In the genomic region with DNA sequence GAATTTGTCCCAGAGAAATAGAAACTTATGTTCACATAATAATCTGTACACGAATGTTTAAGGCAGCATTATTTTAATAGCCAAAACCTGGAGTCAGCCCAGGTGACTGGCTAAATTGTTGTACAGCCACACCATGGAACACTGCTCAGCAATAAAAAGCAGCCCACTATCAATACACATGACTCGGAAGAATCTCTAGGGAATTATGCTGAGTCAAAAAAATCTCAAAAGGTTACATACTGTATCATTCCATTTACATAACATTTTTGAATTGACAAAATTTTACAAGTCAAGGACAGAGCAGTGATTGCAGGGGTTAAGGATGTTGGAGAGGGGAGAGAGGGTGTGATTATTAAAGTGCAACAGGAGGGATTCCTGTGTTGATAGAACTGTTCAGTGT, we compare ENCODE assay signal across 20 cellular contexts.
DNase-seq lines count a peak whose midpoint lies in the region; ATAC-seq, FAIRE-seq and TF ChIP-seq lines count a peak whose summit lies in the region.
"Had no signal": no experiment of that assay in that cellular context is flagged by ENCODE, and none has a peak within 500 bp of the region (broad histone marks: within the 10 kb centered on the region; RNA-seq: fewer than 3 reads in every experiment).

No MANE protein-coding gene starts in this region.

- H3K4me3 ChIP-seq in IMR-90 (ENCODE audit: insufficient read depth, low read depth, low read length) (no peak overlapping the region), LNCaP clone FGC (ENCODE audit: low read depth, low read length) (no peak overlapping the region), K562 (no peak overlapping the region), fibroblast of the aortic adventitia (ENCODE audit: low read depth, low read length) (no peak overlapping the region)
- H3K4me3 ChIP-seq: GM12878, HAP-1 had no signal

- H3K27ac ChIP-seq in IMR-90 (ENCODE audit: insufficient read depth, low read length) = no peak overlapping the region
- no peak overlapping the region for H3K27ac ChIP-seq in K562 (ENCODE audit: extremely low read depth, low read depth, low read length)

- H3K79me2 ChIP-seq in K562 (ENCODE audit: control insufficient read depth, insufficient read depth, low read length) = no peaks in the 10 kb centered on the region

- H2AFZ ChIP-seq in IMR-90 (replicated peaks; ENCODE audit: low read length, poor library complexity) (no peak overlapping the region), K562 (ENCODE audit: low read depth, low read length) (no peak overlapping the region)

- POLR2A ChIA-PET in IMR-90 (lab: Charles Lee; ENCODE audit: unreplicated experiment) = no interaction called here
- POLR2A ChIA-PET in K562 (lab: Yijun Ruan, JAX) = interaction anchor here (0.8 kb wide), 1 partner anchor 19 kb away, joined by 3 read pairs; no protein-coding TSS in a partner anchor

- H3K9ac ChIP-seq in IMR-90 (ENCODE audit: low read depth, low read length) = no peak overlapping the region
- H3K9ac ChIP-seq in K562 (ENCODE audit: insufficient read depth in 1 of 2, low read depth in 2 of 2, low read length in 2 of 2) = no peak overlapping the region

- H2AK9ac ChIP-seq in IMR-90 (replicated peaks; ENCODE audit: low read depth, low read length, poor library complexity) = no peak overlapping the region

- H4K20me1 ChIP-seq in IMR-90 (ENCODE audit: insufficient read depth, low read length) (no peaks in the 10 kb centered on the region), K562 (replicated peaks; ENCODE audit: control insufficient read depth, insufficient read depth, low read length) (no peaks in the 10 kb centered on the region)

- DNase-seq in IMR-90 (no peak), LNCaP clone FGC (ENCODE audit: low read depth) (peak; percentile 15), K562 (ENCODE audit: extremely low read depth in 1 of 4, low spot score in 3 of 4) (no peak), fibroblast of the aortic adventitia (ENCODE audit: low read depth) (peak; percentile 40), RCC 7860 (ENCODE audit: low spot score) (no peak), SK-N-DZ (ENCODE audit: low spot score) (no peak)
- DNase-seq: C1 segment of cervical spinal cord; Calu3; CD4-positive, alpha-beta memory T cell; COR-L47; DMS153; DND-41; GOT3; HFFc6 had no signal

- H2AK5ac ChIP-seq in IMR-90 (ENCODE audit: low read depth, low read length) = no peak overlapping the region

- no peak overlapping the region for H3K4me2 ChIP-seq in IMR-90 (ENCODE audit: low read depth, low read length)
- H3K4me2 ChIP-seq in K562 (ENCODE audit: insufficient read depth, low read length) = no peak overlapping the region

- no peak overlapping the region for H4K8ac ChIP-seq in IMR-90 (ENCODE audit: low read depth in 2 of 2, low read length in 2 of 2)

- dilution Hi-C loops in IMR-90 (cut with HindIII; ENCODE audit: low sequenced_read_pairs, unreplicated experiment) = no loop called here

- no peaks in the 10 kb centered on the region for H3K9me3 ChIP-seq in IMR-90 (ENCODE audit: control insufficient read depth, insufficient read depth, low read length)
- H3K9me3 ChIP-seq in K562 (replicated peaks; ENCODE audit: control insufficient read depth, insufficient read depth, low read depth, low read length) = no peaks in the 10 kb centered on the region
- H3K9me3 ChIP-seq: HAP-1 had no signal

- H3K36me3 ChIP-seq in IMR-90 (ENCODE audit: control insufficient read depth, insufficient read depth, low read length) (no peaks in the 10 kb centered on the region), K562 (ENCODE audit: control insufficient read depth, insufficient read depth, low read length) (no peaks in the 10 kb centered on the region)
- H3K36me3 ChIP-seq: HAP-1 had no signal

- no peaks in the 10 kb centered on the region for H3K79me1 ChIP-seq in IMR-90 (ENCODE audit: low read depth in 1 of 2, low read length in 2 of 2)

- H4K91ac ChIP-seq in IMR-90 (ENCODE audit: insufficient read depth, low read depth, low read length) = no peak overlapping the region

- H3K14ac ChIP-seq in IMR-90 (replicated peaks; ENCODE audit: low read depth, low read length) = no peak overlapping the region

- H3K4me1 ChIP-seq in IMR-90 (ENCODE audit: control insufficient read depth, insufficient read depth, low read length) = no peaks in the 10 kb centered on the region
- peaks cover 0 to 4% of the 10 kb centered on the region in 2 experiments; a peak in 2 of 5 replicates for H3K4me1 ChIP-seq in K562 (replicated peaks in 1 of 2; ENCODE audit: control insufficient read depth in 2 of 2, insufficient read depth in 2 of 2, low read length in 2 of 2)
- H3K4me1 ChIP-seq: HAP-1 had no signal

- H3K9me1 ChIP-seq in IMR-90 (ENCODE audit: insufficient read depth, low read length) (no peaks in the 10 kb centered on the region), K562 (ENCODE audit: control insufficient read depth, insufficient read depth, low read length) (no peaks in the 10 kb centered on the region)

- no peak for TF ChIP-seq EP300 in K562 (IDR thresholded peaks at IDR 0.05; ENCODE audit: low read length)

- H3K27me3 ChIP-seq in IMR-90 (ENCODE audit: control insufficient read depth, insufficient read depth, low read length) (no peaks in the 10 kb centered on the region), K562 (ENCODE audit: control insufficient read depth in 2 of 2, insufficient read depth in 2 of 2, low read length in 2 of 2) (no peaks in the 10 kb centered on the region)

- H3K18ac ChIP-seq in IMR-90 (ENCODE audit: low read depth, low read length) = no peak overlapping the region

- no peak overlapping the region for H4K5ac ChIP-seq in IMR-90 (ENCODE audit: low read depth, low read length)

- ATAC-seq in IMR-90 (ENCODE audit: low read depth) (no peak), K562 (no peak), HG02678 (IDR thresholded peaks at IDR 0.05; ENCODE audit: unreplicated experiment) (no peak)
- ATAC-seq: GM12878 had no signal

- no peak for FAIRE-seq in K562 (lab: Jason Lieb, UNC)
- FAIRE-seq in RCC 7860 (lab: Jason Lieb, UNC) = no peak
- FAIRE-seq: G401.6, GM12878, GM18507, H54 had no signal

- CTCF ChIA-PET in IMR-90 (lab: Yijun Ruan, JAX) (interaction anchor here (1.0 kb wide), 1 partner anchor 17 kb away, joined by 3 read pairs; no protein-coding TSS in a partner anchor), K562 (lab: Yijun Ruan, JAX; ENCODE audit: low intra/inter-chr PET ratio) (no interaction called here)

- TF ChIP-seq RAD21 in IMR-90 (IDR thresholded peaks at IDR 0.05; ENCODE audit: low read length) (no peak), K562 (CRISPR knock-in tag; conservative IDR thresholded peaks at IDR 0.05 in 1 of 2, IDR thresholded peaks at IDR 0.05 in 1 of 2) (no peak)

- H3K23ac ChIP-seq in IMR-90 (ENCODE audit: low read depth, low read length) = no peak overlapping the region

- no peak overlapping the region for H2BK120ac ChIP-seq in IMR-90 (ENCODE audit: low read depth, low read length)

- TF ChIP-seq CTCF in IMR-90 (conservative IDR thresholded peaks at IDR 0.05; ENCODE audit: low read depth, low read length) (no peak), LNCaP clone FGC (IDR thresholded peaks at IDR 0.05; ENCODE audit: control insufficient read depth, extremely low read depth, insufficient read depth) (no peak), K562 (IDR thresholded peaks at IDR 0.05 in 2 of 3, conservative IDR thresholded peaks at IDR 0.05 in 1 of 3; ENCODE audit: insufficient read depth in 2 of 3, low read depth in 1 of 3, low read length in 3 of 3) (no peak), fibroblast of the aortic adventitia (IDR thresholded peaks at IDR 0.05; ENCODE audit: insufficient read depth, low read length) (no peak)

- no peak overlapping the region for H2BK20ac ChIP-seq in IMR-90 (ENCODE audit: low read depth, low read length)

- H2BK5ac ChIP-seq in IMR-90 (ENCODE audit: low read depth, low read length, poor library complexity, severe bottlenecking) = no peak overlapping the region

- TF ChIP-seq POLR2A in IMR-90 (IDR thresholded peaks at IDR 0.05; ENCODE audit: low read depth, low read length) = no peak
- TF ChIP-seq POLR2A in K562 (conservative IDR thresholded peaks at IDR 0.05) = no peak

- in situ Hi-C loops in IMR-90 (cut with MboI; ENCODE audit: low sequenced_read_pairs) (no loop called here), K562 (cut with MboI) (no loop called here)

- 100% methylated on average over 1 of the region's 2 CpGs; no CpG with 5 or more reads in 1 of the 2 experiments for WGBS in IMR-90 (ENCODE audit: extremely low coverage in 2 of 2, insufficient read length in 1 of 2), 2 experiments
- 52% methylated on average over 2 of the region's 2 CpGs for WGBS in K562 (ENCODE audit: insufficient coverage, low coverage, missing lambda C conversion rate)

- H2BK15ac ChIP-seq in IMR-90 (ENCODE audit: low read depth, low read length) = no peak overlapping the region

- intact Hi-C loops in IMR-90 (cut with micrococcal nuclease) (loop anchor here (10.0 kb wide), 1 partner anchor 153 kb away; no protein-coding TSS in a partner anchor), K562 (cut with micrococcal nuclease) (no loop called here)

- H3K4ac ChIP-seq in IMR-90 (ENCODE audit: low read depth, low read length) = no peak overlapping the region

- BruUV-seq in IMR-90 (replicated peaks; lab: Mats Ljungman, UMichigan) = no TSS peak
- BruUV-seq in K562 (replicated peaks; lab: Mats Ljungman, UMichigan) = no TSS peak

- no peak overlapping the region for H3K56ac ChIP-seq in IMR-90 (ENCODE audit: extremely low read depth, insufficient read depth, low read length)

TF ChIP-seq in IMR-90, 13 proteins besides CTCF, POLR2A, EP300 and RAD21:
- no peak for TF ChIP-seq MXI1 (IDR thresholded peaks at IDR 0.05; ENCODE audit: borderline replicate concordance, low read depth, low read length)
- 0 out of 2 replicates have a peak, but pooled peaks have one; percentile 3 for TF ChIP-seq MAFK (IDR thresholded peaks at IDR 0.05; ENCODE audit: low read depth, low read length)
- no peak for TF ChIP-seq RFX5 (IDR thresholded peaks at IDR 0.05; ENCODE audit: low read depth, low read length)

TF ChIP-seq in K562, 482 proteins besides CTCF, POLR2A, EP300 and RAD21 (continues in another document):
- TF ChIP-seq THAP7 (CRISPR knock-in tag; IDR thresholded peaks at IDR 0.05) (no peak), THRAP3 (IDR thresholded peaks at IDR 0.05; ENCODE audit: borderline replicate concordance) (no peak), ZNF316 (IDR thresholded peaks at IDR 0.05) (peak; percentile 85), HDAC8 (tag; IDR thresholded peaks at IDR 0.05) (no peak), ZBTB17 (CRISPR knock-in tag; IDR thresholded peaks at IDR 0.05) (no peak), MBD2 (IDR thresholded peaks at IDR 0.05; ENCODE audit: borderline replicate concordance, low read depth) (no peak)

Comparison
In these comparisons a context has a peak if more than half of its experiments do, and no peak if none do; other contexts are left out.
1. DNase-seq: peak in LNCaP clone FGC (single experiment) and fibroblast of the aortic adventitia (single experiment); none in IMR-90 (single experiment), K562 (0 of 4), RCC 7860 (single experiment) and SK-N-DZ (single experiment).